Comparison of ENCODE assay signal across 8 cellular contexts in the genomic region with DNA sequence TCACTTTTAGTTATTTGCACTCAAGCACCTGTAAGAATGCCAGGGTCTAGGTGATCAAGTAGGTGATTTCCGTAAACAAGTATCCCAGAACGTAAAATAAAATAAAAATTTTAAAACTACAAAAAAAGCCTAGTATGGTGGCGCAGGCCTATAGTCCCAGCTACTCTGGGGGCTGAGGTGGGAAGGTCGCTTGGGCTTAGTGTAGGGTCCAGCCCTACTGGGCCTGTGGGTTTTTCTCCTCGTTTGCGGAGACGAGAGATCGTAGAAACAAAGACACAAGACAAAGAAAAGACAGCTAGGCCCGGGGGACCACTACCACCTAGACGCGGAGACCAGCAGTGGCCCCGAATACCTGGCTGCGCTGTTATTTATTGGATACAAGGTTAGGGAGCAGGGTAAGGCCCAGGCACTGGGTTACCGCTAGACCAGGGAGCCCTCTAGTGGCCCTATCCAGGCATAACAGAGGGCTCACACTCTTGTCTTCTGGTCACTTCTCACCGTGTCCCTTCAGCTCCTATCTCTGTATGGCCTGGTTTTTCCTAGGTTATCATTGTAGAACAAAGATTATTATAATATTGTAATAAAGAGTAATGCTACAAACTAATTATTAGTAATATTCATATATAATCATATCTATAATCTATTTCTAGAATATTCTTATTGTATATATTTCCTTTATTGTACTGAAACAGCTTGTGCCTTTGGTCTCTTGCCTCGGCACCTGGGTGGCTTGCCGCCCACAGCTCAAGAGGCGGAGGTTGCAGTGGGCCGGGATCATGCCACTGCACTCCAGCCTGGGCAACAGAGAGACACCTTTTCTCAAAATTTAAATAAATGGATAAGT. TPM values are rescaled to one million over a fixed set of nuclear protein-coding genes. Genes with fewer than 3 reads are reported as not detected.
DNase-seq lines count a peak whose midpoint lies in the region; ATAC-seq and TF ChIP-seq lines count a peak whose summit lies in the region.

No MANE protein-coding gene starts in this region.

- H3K9me2 ChIP-seq in Loucy (replicated peaks; ENCODE audit: low read depth, low read length) = no peaks in the 10 kb centered on the region

- H3F3A ChIP-seq in Loucy (ENCODE audit: low read depth) = no peaks in the 10 kb centered on the region

- H3K4me3 ChIP-seq in Loucy (ENCODE audit: low read length, poor library complexity, severe bottlenecking) = no peak overlapping the region

- H4K20me1 ChIP-seq in Loucy (ENCODE audit: insufficient read depth, low read length, poor library complexity, severe bottlenecking) = no peaks in the 10 kb centered on the region

- H3K36me3 ChIP-seq in Loucy (ENCODE audit: insufficient read depth, low read length) = no peaks in the 10 kb centered on the region

- peak; percentile 11 for DNase-seq in A172 (ENCODE audit: low spot score)
- DNase-seq in UCSD-AML1 (lab: John Stamatoyannopoulos, UW; ENCODE audit: unreplicated experiment) = peak; percentile 32
- DNase-seq in cerebellum (ENCODE audit: low spot score) = peak; percentile 3
- peak; percentile 26 for DNase-seq in medulla oblongata (ENCODE audit: extremely low spot score)
- peak; percentile 33 for DNase-seq in stimulated activated naive CD8-positive, alpha-beta T cell treated with anti-CD3 and anti-CD28 coated beads, Interleukin-15, Interleukin-2, amounts not matched to agents 100 U/mL and 50 U/mL, for 24 hours

- H3K9ac ChIP-seq in Loucy (ENCODE audit: low read depth, low read length, poor library complexity, severe bottlenecking) = no peak overlapping the region

- H3K79me2 ChIP-seq in Loucy (ENCODE audit: insufficient read depth, low read length) = no peaks in the 10 kb centered on the region

- no peaks in the 10 kb centered on the region for H3K27me3 ChIP-seq in Loucy (ENCODE audit: insufficient read depth, low read length, poor library complexity, severe bottlenecking)

- H3K9me3 ChIP-seq in Loucy (ENCODE audit: insufficient read depth, low read depth, low read length) = no peaks in the 10 kb centered on the region

- no peak overlapping the region for H3K4me2 ChIP-seq in Loucy (ENCODE audit: low read depth, low read length, poor library complexity, severe bottlenecking)

- TF ChIP-seq CTCF in GM12873 (IDR thresholded peaks at IDR 0.05; ENCODE audit: insufficient read depth, low read depth, low read length, missing control alignments) (peak; percentile 80), Loucy (conservative IDR thresholded peaks at IDR 0.05; ENCODE audit: low read length) (peak; percentile 47)

- no peaks in the 10 kb centered on the region for H3K4me1 ChIP-seq in Loucy (ENCODE audit: insufficient read depth, low read length, poor library complexity, severe bottlenecking)

- ATAC-seq in stimulated activated naive CD8-positive, alpha-beta T cell treated with anti-CD3 and anti-CD28 coated beads, Interleukin-15, Interleukin-2, amounts not matched to agents 100 U/mL and 50 U/mL, for 24 hours = peak; percentile 46
- no peak for ATAC-seq in GM21825 (IDR thresholded peaks at IDR 0.05; ENCODE audit: unreplicated experiment)

- H2AFZ ChIP-seq in Loucy (ENCODE audit: low read length) = no peak overlapping the region

RNA-seq across cellular contexts. Expression of gene SAGE1, which starts 38.4 kb away (rescaled TPM):
- total RNA-seq in A172 (2014; rRNA removed; shearing (Covaris generic)) = not detected in 2 replicates
- not detected for total RNA-seq in cerebellum

RNA-seq across cellular contexts. Expression of gene CT45A10, which starts 38.6 kb away (rescaled TPM):
- not detected in 2 replicates for total RNA-seq in A172 (2014; rRNA removed; shearing (Covaris generic))
- total RNA-seq in cerebellum = not detected

RNA-seq across cellular contexts. Expression of gene MMGT1, which starts 41.9 kb away (rescaled TPM):
- total RNA-seq in A172 (2014; rRNA removed; shearing (Covaris generic)) = 9.5 and 11.3 TPM in 2 replicates
- 16.1 TPM for total RNA-seq in cerebellum

RNA-seq across cellular contexts. Expression of gene SLC9A6, which starts 53.4 kb away (rescaled TPM):
- 6.8 and 12.2 TPM in 2 replicates for total RNA-seq in A172 (2014; rRNA removed; shearing (Covaris generic))
- total RNA-seq in cerebellum = 65.3 TPM
